In the genomic region with DNA sequence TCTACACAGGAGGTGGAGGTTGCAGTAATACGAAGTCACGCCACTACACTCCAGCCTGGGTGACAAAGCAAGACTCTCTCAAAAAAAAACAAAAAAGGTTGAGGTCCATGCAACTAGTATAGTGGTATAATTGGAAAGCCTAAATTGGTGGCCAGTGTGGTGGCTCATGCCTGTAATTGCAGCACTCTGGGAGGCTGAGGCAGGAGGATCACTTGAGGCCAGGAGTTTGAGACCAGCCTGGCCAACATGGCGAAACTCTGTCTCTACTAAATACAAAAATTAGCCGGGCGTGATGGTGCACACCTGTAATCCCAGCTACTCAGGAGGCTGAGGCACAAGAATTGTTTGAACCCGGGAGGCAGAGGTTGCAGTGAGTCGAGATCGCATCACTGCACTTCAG, we compare ENCODE assay signal across 20 cellular contexts. TPM values are rescaled to one million over a fixed set of nuclear protein-coding genes. Genes with fewer than 3 reads are reported as not detected.
"Had no signal": no experiment of that assay in that cellular context is flagged by ENCODE, and none has a peak within 500 bp of the region (broad histone marks: within the 10 kb centered on the region; RNA-seq: fewer than 3 reads in every experiment).

No MANE protein-coding gene starts in this region.

RNA-seq across cellular contexts. Expression of a gene that starts 23.2 kb away (rescaled TPM):
- total RNA-seq: colonic mucosa, dermis microvascular lymphatic vessel endothelial cell, endodermal cell, esophagus mucosa, esophagus squamous epithelium, gastrocnemius medialis, glomerular endothelial cell, heart right ventricle, kidney epithelial cell, left cardiac atrium, left lung, left ventricle myocardium superior, lower leg skin, lower lobe of right lung, lung microvascular endothelial cell, mesenteric fat pad, mesothelial cell of epicardium, mucosa of descending colon, myocyte had no signal
- polyA plus RNA-seq: heart right ventricle, keratinocyte had no signal

RNA-seq across cellular contexts. Expression of a gene that starts 54.9 kb away (rescaled TPM):
- total RNA-seq: dermis microvascular lymphatic vessel endothelial cell, esophagus mucosa, gastrocnemius medialis, glomerular endothelial cell, left ventricle myocardium superior, myocyte had no signal
